1 cellular context compared by ENCODE assay signal in genomic region chr2:54457326-54458023, GRCh38.
TF ChIP-seq lines count a peak whose summit lies in the region.

No MANE protein-coding gene starts in this region.

TF ChIP-seq in HepG2, 621 proteins besides CTCF, POLR2A, EP300 and RAD21 (continued from another document and continues in another):
- TF ChIP-seq ZNF883 (CRISPR knock-in tag; IDR thresholded peaks at IDR 0.05; ENCODE audit: not compliant biosample characterization) = peak; percentile 58
- TF ChIP-seq ZNF10 (CRISPR knock-in tag; IDR thresholded peaks at IDR 0.05; ENCODE audit: borderline replicate concordance, low read depth) = no peak
- no peak for TF ChIP-seq ZNF713 (CRISPR knock-in tag; IDR thresholded peaks at IDR 0.05)
- TF ChIP-seq ARID3A (IDR thresholded peaks at IDR 0.05; ENCODE audit: low read depth, low read length) = no peak
- no peak for TF ChIP-seq TFDP1 (CRISPR knock-in tag; IDR thresholded peaks at IDR 0.05; ENCODE audit: borderline replicate concordance)
- peak; percentile 83 for TF ChIP-seq ZBTB7B (CRISPR knock-in tag; IDR thresholded peaks at IDR 0.05)
- TF ChIP-seq KMT2B (CRISPR knock-in tag; IDR thresholded peaks at IDR 0.05) = peak; percentile 76; the same call in 1 of the 2 replicates
- TF ChIP-seq SP5 (CRISPR knock-in tag; IDR thresholded peaks at IDR 0.05; ENCODE audit: borderline replicate concordance, low read depth) = 0 out of 2 replicates have a peak, but pooled peaks have one; percentile 9
- no peak for TF ChIP-seq PAF1 (CRISPR knock-in tag; IDR thresholded peaks at IDR 0.05)
- peak; percentile 96 for TF ChIP-seq ZNF441 (CRISPR knock-in tag; IDR thresholded peaks at IDR 0.05; ENCODE audit: borderline replicate concordance)
- peak; percentile 40; the same call in 1 of the 2 replicates for TF ChIP-seq ZNF337 (CRISPR knock-in tag; IDR thresholded peaks at IDR 0.05; ENCODE audit: borderline replicate concordance, low read depth)
- TF ChIP-seq UBTF (CRISPR knock-in tag; IDR thresholded peaks at IDR 0.05) = peak; percentile 94
- peak; percentile 71; the same call in 1 of the 2 replicates for TF ChIP-seq SMAD1 (CRISPR knock-in tag; IDR thresholded peaks at IDR 0.05; ENCODE audit: borderline replicate concordance, low read depth)
- TF ChIP-seq ZNF691 (CRISPR knock-in tag; IDR thresholded peaks at IDR 0.05; ENCODE audit: borderline replicate concordance, low read depth) = peak; percentile 80; the same call in 1 of the 2 replicates
- peak; percentile 4; the same call in 1 of the 2 replicates for TF ChIP-seq ZNF281 (CRISPR knock-in tag; IDR thresholded peaks at IDR 0.05; ENCODE audit: borderline replicate concordance)
- no peak for TF ChIP-seq ZNF142 (CRISPR knock-in tag; IDR thresholded peaks at IDR 0.05)
- no peak for TF ChIP-seq NR2F1 (CRISPR knock-in tag; IDR thresholded peaks at IDR 0.05)
- TF ChIP-seq KLF15 (CRISPR knock-in tag; IDR thresholded peaks at IDR 0.05; ENCODE audit: borderline replicate concordance) = no peak
- peak; percentile 59 for TF ChIP-seq GATAD1 (CRISPR knock-in tag; IDR thresholded peaks at IDR 0.05)
- peak; percentile 63; the same call in 1 of the 2 replicates for TF ChIP-seq HDAC2 (CRISPR knock-in tag; IDR thresholded peaks at IDR 0.05)
- TF ChIP-seq AHR (CRISPR knock-in tag; IDR thresholded peaks at IDR 0.05) = peak; percentile 53; the same call in 1 of the 2 replicates
- TF ChIP-seq MAFG (CRISPR knock-in tag; IDR thresholded peaks at IDR 0.05) = no peak
- peak; percentile 62; the same call in 1 of the 2 replicates for TF ChIP-seq ZNF768 (CRISPR knock-in tag; IDR thresholded peaks at IDR 0.05)
- 0 out of 2 replicates have a peak, but pooled peaks have one; percentile 8 for TF ChIP-seq ZNF792 (CRISPR knock-in tag; IDR thresholded peaks at IDR 0.05)
- no peak for TF ChIP-seq ZBTB3 (CRISPR knock-in tag; IDR thresholded peaks at IDR 0.05; ENCODE audit: borderline replicate concordance, low read depth)
- no peak for TF ChIP-seq USF2 (IDR thresholded peaks at IDR 0.05; ENCODE audit: low read depth, low read length)
- TF ChIP-seq USF2 (CRISPR knock-in tag; IDR thresholded peaks at IDR 0.05; ENCODE audit: borderline replicate concordance) = no peak
- TF ChIP-seq ZNF550 (CRISPR knock-in tag; IDR thresholded peaks at IDR 0.05; ENCODE audit: borderline replicate concordance) = no peak
- 0 out of 2 replicates have a peak, but pooled peaks have one; percentile 34 for TF ChIP-seq ZNF710 (CRISPR knock-in tag; IDR thresholded peaks at IDR 0.05; ENCODE audit: borderline replicate concordance)
- no peak for TF ChIP-seq HIVEP1 (CRISPR knock-in tag; IDR thresholded peaks at IDR 0.05)
- TF ChIP-seq ARNTL (CRISPR knock-in tag; IDR thresholded peaks at IDR 0.05) = 0 out of 2 replicates have a peak, but pooled peaks have one; percentile 33
- no peak for TF ChIP-seq CREM (IDR thresholded peaks at IDR 0.05)
- TF ChIP-seq CREM (CRISPR knock-in tag; IDR thresholded peaks at IDR 0.05) = no peak
- TF ChIP-seq CBX5 (CRISPR knock-in tag; IDR thresholded peaks at IDR 0.05; ENCODE audit: borderline replicate concordance) = peak; percentile 65; the same call in 1 of the 2 replicates
- TF ChIP-seq HBP1 (CRISPR knock-in tag; IDR thresholded peaks at IDR 0.05; ENCODE audit: low read depth) = no peak
- TF ChIP-seq HMG20B (CRISPR knock-in tag; conservative IDR thresholded peaks at IDR 0.05) = no peak
